11 cellular contexts compared by ENCODE assay signal in the genomic region with DNA sequence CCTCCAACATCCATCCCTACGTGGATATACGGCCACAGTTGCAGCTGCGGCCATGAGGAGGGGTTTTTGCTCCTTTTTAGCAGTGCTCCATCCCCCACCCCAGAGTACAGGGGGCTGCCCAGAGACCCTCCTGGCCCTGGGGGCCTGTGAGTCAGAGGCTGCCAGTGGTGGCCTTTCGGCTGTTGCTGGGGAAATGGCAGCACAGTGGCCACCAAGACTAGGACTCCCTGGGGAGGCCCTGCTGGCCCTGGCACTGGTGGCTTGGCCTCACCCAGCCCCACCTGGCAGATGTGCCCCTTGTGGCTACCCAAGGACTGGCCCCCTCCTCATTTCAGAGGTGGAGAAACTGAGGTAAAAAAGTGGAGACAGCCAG. TPM values are rescaled to one million over a fixed set of nuclear protein-coding genes. Genes with fewer than 3 reads are reported as not detected.
DNase-seq lines count a peak whose midpoint lies in the region; ATAC-seq and TF ChIP-seq lines count a peak whose summit lies in the region.
"Had no signal": no experiment of that assay in that cellular context is flagged by ENCODE, and none has a peak within 500 bp of the region (broad histone marks: within the 10 kb centered on the region; RNA-seq: fewer than 3 reads in every experiment).

No MANE protein-coding gene starts in this region.

- H2BK15ac ChIP-seq in mesenchymal stem cell (ENCODE audit: low read depth, poor library complexity, severe bottlenecking): peak overlapping the region; percentile 78

- RAD21 ChIA-PET in HCT116 (lab: Charles Lee; ENCODE audit: low non-redundant PET in 1 of 2, low total read pairs in 2 of 2, uncharacterized antibody in 2 of 2, unreplicated experiment in 2 of 2): no interaction called here

- no peaks in the 10 kb centered on the region for H3K36me3 Mint-ChIP-seq in activated CD8-positive, alpha-beta T cell treated with anti-CD3 and anti-CD28 coated beads, Interleukin-2, amount 10 ng/mL, durations not matched to agents 7 days and 5 days (ENCODE audit: low read depth)

- no peak overlapping the region for H3K27ac Mint-ChIP-seq in activated CD8-positive, alpha-beta T cell treated with anti-CD3 and anti-CD28 coated beads, Interleukin-2, amount 10 ng/mL, durations not matched to agents 7 days and 5 days

- H3K4me1 ChIP-seq in HCT116 (ENCODE audit: control insufficient read depth in 1 of 2, insufficient read depth in 2 of 2, low read length in 2 of 2): peaks cover 45 to 75% of the 10 kb centered on the region in 2 experiments
- H3K4me1 ChIP-seq in breast epithelium: peaks cover 15 to 48% of the 10 kb centered on the region in 2 donors
- peaks cover 73% of the 10 kb centered on the region for H3K4me1 ChIP-seq in mesenchymal stem cell (ENCODE audit: control insufficient read depth, insufficient read depth, low read depth, low read length)
- peaks cover 19 to 50% of the 10 kb centered on the region in 2 donors for H3K4me1 ChIP-seq in thoracic aorta (ENCODE audit: control insufficient read depth in 1 of 2, low read depth in 2 of 2)

- H3K9ac ChIP-seq in HCT116 (ENCODE audit: low read length): peak overlapping the region; percentile 62
- peak overlapping the region; percentile 48 for H3K9ac ChIP-seq in mesenchymal stem cell (ENCODE audit: low read length)

- no peaks in the 10 kb centered on the region for H3K9me3 Mint-ChIP-seq in activated CD8-positive, alpha-beta T cell treated with anti-CD3 and anti-CD28 coated beads, Interleukin-2, amount 10 ng/mL, durations not matched to agents 7 days and 5 days (ENCODE audit: insufficient read depth)

- H2BK5ac ChIP-seq in mesenchymal stem cell (ENCODE audit: low read depth, low read length, poor library complexity, severe bottlenecking): no peak overlapping the region

- H4K20me1 ChIP-seq in HCT116 (ENCODE audit: insufficient read depth): no peaks in the 10 kb centered on the region; the same call in 1 of the 2 replicates

- H3K27me3 ChIP-seq in HCT116 (ENCODE audit: insufficient read depth, low read length) (no peaks in the 10 kb centered on the region), breast epithelium (no peaks in the 10 kb centered on the region), mesenchymal stem cell (ENCODE audit: control insufficient read depth in 1 of 2, insufficient read depth in 1 of 2, low read length in 2 of 2) (no peaks in the 10 kb centered on the region), thoracic aorta (replicated peaks; ENCODE audit: insufficient read depth) (no peaks in the 10 kb centered on the region)

- POLR2A ChIA-PET in HCT116 (lab: Charles Lee): no interaction called here
- POLR2A ChIA-PET in activated CD8-positive, alpha-beta T cell treated with anti-CD3 and anti-CD28 coated beads, Interleukin-2, amount 10 ng/mL, durations not matched to agents 7 days and 5 days (lab: Charles Lee): no interaction called here

- H3K9me2 ChIP-seq in HCT116 (ENCODE audit: insufficient read depth): no peaks in the 10 kb centered on the region

- peak overlapping the region; percentile 98 for H2AK5ac ChIP-seq in mesenchymal stem cell (ENCODE audit: low read length, severe bottlenecking)

- DNase-seq in HCT116 (ENCODE audit: low read depth, low spot score) (no peak), breast epithelium (ENCODE audit: low spot score in 2 of 2) (no peak), mesenchymal stem cell (no peak), thoracic aorta (ENCODE audit: low spot score) (no peak), D341Med (ENCODE audit: low spot score) (no peak), HPDE6-E6E7 (ENCODE audit: extremely low spot score) (no peak)
- DNase-seq in stimulated activated CD4-positive, alpha-beta T cell treated with anti-CD3 and anti-CD28 coated beads, Interleukin-4, amount 100 ng/mL, for 1 hour: no peak
- no peak for DNase-seq in activated CD8-positive, alpha-beta T cell treated with anti-CD3 and anti-CD28 coated beads, Interleukin-2, amount 10 ng/mL, durations not matched to agents 7 days and 5 days
- DNase-seq: GF-D8; NCI-H146; stimulated activated CD8-positive, alpha-beta memory T cell treated with anti-CD3 and anti-CD28 coated beads, Interleukin-4, amount 100 ng/mL, for 48 hours had no signal

- H2AFZ ChIP-seq in HCT116 (ENCODE audit: low read depth, low read length, poor library complexity, severe bottlenecking) (no peak overlapping the region), mesenchymal stem cell (ENCODE audit: low read depth, low read length) (no peak overlapping the region)

- CTCF ChIA-PET in HCT116 (lab: Charles Lee): no interaction called here
- CTCF ChIA-PET in activated CD8-positive, alpha-beta T cell treated with anti-CD3 and anti-CD28 coated beads, Interleukin-2, amount 10 ng/mL, durations not matched to agents 7 days and 5 days (lab: Charles Lee): no interaction called here

- peak overlapping the region in 1 of 2 experiments; percentile 65 for H3K14ac ChIP-seq in mesenchymal stem cell (ENCODE audit: low read length in 2 of 2)

- H3K9me3 ChIP-seq in HCT116 (ENCODE audit: control insufficient read depth in 1 of 2, insufficient read depth in 1 of 2, low read depth in 1 of 2, low read length in 2 of 2) (no peaks in the 10 kb centered on the region), breast epithelium (no peaks in the 10 kb centered on the region), mesenchymal stem cell (ENCODE audit: control insufficient read depth, low read length) (no peaks in the 10 kb centered on the region), thoracic aorta (no peaks in the 10 kb centered on the region)

- peak overlapping the region in 1 of 2 experiments; percentile 51 for H3K23ac ChIP-seq in mesenchymal stem cell (ENCODE audit: low read length in 2 of 2)

- H3K27me3 Mint-ChIP-seq in activated CD8-positive, alpha-beta T cell treated with anti-CD3 and anti-CD28 coated beads, Interleukin-2, amount 10 ng/mL, durations not matched to agents 7 days and 5 days (ENCODE audit: low read depth): no peaks in the 10 kb centered on the region

- peak overlapping the region; percentile 98 for H2BK12ac ChIP-seq in mesenchymal stem cell (ENCODE audit: low read length in 2 of 2)

- H3K36me3 ChIP-seq in HCT116 (ENCODE audit: control insufficient read depth in 1 of 2, insufficient read depth in 2 of 2, low read length in 2 of 2) (peaks cover 0 to under 1% of the 10 kb centered on the region in 2 experiments; a peak in 1 of 4 replicates), breast epithelium (no peaks in the 10 kb centered on the region), mesenchymal stem cell (ENCODE audit: control insufficient read depth in 1 of 2, insufficient read depth in 2 of 2, low read depth in 1 of 2, low read length in 2 of 2) (no peaks in the 10 kb centered on the region), thoracic aorta (no peaks in the 10 kb centered on the region)

- peaks cover 27% of the 10 kb centered on the region for H3K79me1 ChIP-seq in mesenchymal stem cell (replicated peaks; ENCODE audit: low read length, poor library complexity, severe bottlenecking)

- H3K79me2 ChIP-seq in HCT116 (ENCODE audit: insufficient read depth, low read length): peaks cover 95% of the 10 kb centered on the region

- TF ChIP-seq POLR2A in HCT116 (IDR thresholded peaks at IDR 0.05; ENCODE audit: borderline replicate concordance, extremely low read depth, insufficient read depth, insufficient read length) (no peak), breast epithelium (IDR thresholded peaks at IDR 0.05) (no peak)

- no TSS peak for BruUV-seq in HCT116 (replicated peaks; lab: Mats Ljungman, UMichigan)

- 0 out of 6 replicates have a peak, but pooled peaks of 1 of the 3 experiments have one; percentile 3 for TF ChIP-seq CTCF in HCT116 (IDR thresholded peaks at IDR 0.05 in 2 of 3, conservative IDR thresholded peaks at IDR 0.05 in 1 of 3; ENCODE audit: borderline replicate concordance in 1 of 3, insufficient read depth in 1 of 3, low read depth in 2 of 3, low read length in 2 of 3)
- TF ChIP-seq CTCF in breast epithelium (IDR thresholded peaks at IDR 0.05): no peak
- TF ChIP-seq CTCF in thoracic aorta (IDR thresholded peaks at IDR 0.05): no peak

- H3K18ac ChIP-seq in mesenchymal stem cell (ENCODE audit: low read depth in 1 of 2, low read length in 2 of 2): peak overlapping the region; percentile 69 to 97

- H3K4me3 ChIP-seq in HCT116 (replicated peaks in 1 of 2; ENCODE audit: low read depth in 1 of 2, low read length in 2 of 2): peak overlapping the region; percentile 19 to 44; a peak in 3 of 4 replicates
- H3K4me3 ChIP-seq in breast epithelium: no peak overlapping the region
- no peak overlapping the region for H3K4me3 ChIP-seq in mesenchymal stem cell (ENCODE audit: insufficient read depth in 1 of 2, low read depth in 1 of 2, low read length in 2 of 2)
- no peak overlapping the region for H3K4me3 ChIP-seq in thoracic aorta

- peak overlapping the region; percentile 93 for H4K91ac ChIP-seq in mesenchymal stem cell (ENCODE audit: low read length)

- WGBS in mesenchymal stem cell: 83% methylated on average over 4 of the region's 4 CpGs

- H3K4me1 Mint-ChIP-seq in activated CD8-positive, alpha-beta T cell treated with anti-CD3 and anti-CD28 coated beads, Interleukin-2, amount 10 ng/mL, durations not matched to agents 7 days and 5 days (ENCODE audit: low read depth): peaks cover 24% of the 10 kb centered on the region

- peak overlapping the region; percentile 84 for H3K27ac ChIP-seq in HCT116 (ENCODE audit: low read depth, low read length)
- peak overlapping the region; percentile 91 to 92 for H3K27ac ChIP-seq in breast epithelium
- H3K27ac ChIP-seq in mesenchymal stem cell (ENCODE audit: low read length, poor library complexity, severe bottlenecking): no peak overlapping the region
- peak overlapping the region; percentile 56 to 58 for H3K27ac ChIP-seq in thoracic aorta

- H2BK120ac ChIP-seq in mesenchymal stem cell (ENCODE audit: low read depth, low read length): peak overlapping the region; percentile 43

- H4K8ac ChIP-seq in mesenchymal stem cell (ENCODE audit: low read length): peak overlapping the region; percentile 92

- H3K4me2 ChIP-seq in HCT116 (ENCODE audit: low read length): peak overlapping the region; percentile 85
- H3K4me2 ChIP-seq in mesenchymal stem cell (ENCODE audit: low read length, poor library complexity, severe bottlenecking): no peak overlapping the region

- no peak for TF ChIP-seq RAD21 in HCT116 (IDR thresholded peaks at IDR 0.05; ENCODE audit: low read depth)

- no peak overlapping the region for H3K4me3 Mint-ChIP-seq in activated CD8-positive, alpha-beta T cell treated with anti-CD3 and anti-CD28 coated beads, Interleukin-2, amount 10 ng/mL, durations not matched to agents 7 days and 5 days

- intact Hi-C loops in HCT116 (cut with micrococcal nuclease): no loop called here
- intact Hi-C loops in breast epithelium (cut with DNase I; ENCODE audit: low total_unique reads): loop anchor here (10.0 kb wide), 1 partner anchor 1096 kb away; no protein-coding TSS in a partner anchor

- ATAC-seq in HCT116 (peak; percentile 41), thoracic aorta (ENCODE audit: insufficient number of reproducible peaks, low FRiP score, low read depth) (no peak)
- no peak for ATAC-seq in activated CD8-positive, alpha-beta T cell treated with anti-CD3 and anti-CD28 coated beads, Interleukin-2, amount 10 ng/mL, durations not matched to agents 7 days and 5 days

- H3K4ac ChIP-seq in mesenchymal stem cell (ENCODE audit: low read depth in 1 of 2, low read length in 2 of 2): peak overlapping the region; percentile 79 to 83

RNA-seq across cellular contexts. Expression of a gene that starts 29.1 kb away (rescaled TPM):
- total RNA-seq in HCT116 (2021; ENCODE audit: unreplicated experiment): 38.5 TPM
- polyA plus RNA-seq in HCT116 (2012): 21.0 and 25.2 TPM in 2 replicates
- 10 to 100 TPM in 2 of 3 donors, 1 to 10 TPM in 1; 5.6 to 25.6 (median 20.6) TPM for total RNA-seq in breast epithelium
- polyA plus RNA-seq in mesenchymal stem cell (2013, experiment 1 of 2): 24.1 TPM
- 22.8 TPM for polyA plus RNA-seq in mesenchymal stem cell (2013, experiment 2 of 2)
- 10 to 100 TPM; 21.0 to 31.5 TPM for total RNA-seq in thoracic aorta
- total RNA-seq in activated CD8-positive, alpha-beta T cell treated with anti-CD3 and anti-CD28 coated beads, Interleukin-2, amount 10 ng/mL, durations not matched to agents 7 days and 5 days: 10 to 100 TPM; 24.4 to 24.6 TPM

Comparison
In these comparisons a context has a peak if more than half of its experiments do, and no peak if none do; other contexts are left out.
1. H3K4me3 ChIP-seq: peak in HCT116 (2 of 2); none in breast epithelium (0 of 3), mesenchymal stem cell (0 of 2) and thoracic aorta (single experiment).